8 cellular contexts compared by ENCODE assay signal in the genomic region with DNA sequence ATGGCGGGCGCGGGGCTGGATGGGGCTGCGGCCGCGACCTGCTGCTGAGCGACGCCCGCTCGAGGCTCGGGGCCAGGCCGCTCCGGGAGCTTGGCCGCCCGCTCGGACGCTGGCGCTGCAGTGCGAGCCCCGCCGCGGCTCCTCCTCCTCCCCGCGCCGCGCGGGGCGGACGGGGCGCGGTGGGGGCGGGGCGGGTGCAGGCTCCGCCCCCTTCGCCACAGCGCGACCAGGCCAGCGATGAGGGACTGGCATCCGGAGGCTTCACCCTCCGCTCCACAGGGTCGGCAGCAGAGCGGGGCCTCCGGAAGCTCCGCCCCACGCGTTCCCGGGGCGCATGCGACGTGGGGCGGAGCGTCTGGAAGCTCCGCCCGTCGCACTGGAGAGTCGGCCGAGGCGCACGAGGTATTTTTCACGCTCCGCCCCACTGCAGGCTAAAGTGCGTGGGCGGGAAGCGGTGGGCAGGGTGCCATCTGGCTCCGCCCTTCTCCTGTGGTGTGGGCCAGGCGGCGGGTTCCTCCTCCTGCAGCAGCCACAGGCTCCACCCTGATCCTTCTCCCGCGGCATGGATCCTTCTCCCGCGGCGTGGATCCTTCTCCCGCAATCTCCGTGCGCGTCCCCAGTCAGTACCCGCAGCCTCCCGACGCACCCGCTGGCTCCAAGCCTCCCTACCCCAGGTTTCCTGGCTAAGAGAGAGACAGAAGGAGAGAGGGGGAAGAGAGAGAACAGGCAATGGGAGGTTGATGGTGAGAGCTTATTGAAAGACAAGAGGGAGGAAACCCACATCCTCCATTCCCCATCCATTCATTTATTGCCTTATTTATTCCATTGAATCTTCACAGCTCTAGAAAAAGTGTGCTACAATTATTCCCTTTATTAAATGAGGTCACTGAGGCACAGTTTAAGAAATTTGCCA.
A peak's percentile ranks its signal among the peaks of the same experiment; 100 is the strongest.
DNase-seq lines count a peak whose midpoint lies in the region; ATAC-seq and TF ChIP-seq lines count a peak whose summit lies in the region.
"Not testable (repeated sequence)": the region's sequence is repeated elsewhere in the genome, so short reads cannot be mapped to it uniquely, and the experiment has no call there.

No MANE protein-coding gene starts in this region.

- intact Hi-C loops in psoas muscle (cut with DNase I); thyroid gland (cut with DNase I): not testable (repeated sequence)

- H3K27me3 ChIP-seq in psoas muscle (ENCODE audit: insufficient read depth in 3 of 3, low read length in 2 of 3); thyroid gland: not testable (repeated sequence)

- H3K36me3 ChIP-seq in psoas muscle (ENCODE audit: insufficient read depth in 1 of 2, low read depth in 1 of 2); thyroid gland: not testable (repeated sequence)

- DNase-seq in GDM1 (lab: John Stamatoyannopoulos, UW) (peak; percentile 96), HK-2 (ENCODE audit: unreplicated experiment) (peak; percentile 82), NCI-H526 treated with DMSO at 0.1 percent for 48 hours (lab: John Stamatoyannopoulos, UW) (peak; percentile 69), brain pericyte (ENCODE audit: low read depth, low spot score) (peak; percentile 79), hypothalamus (lab: John Stamatoyannopoulos, UW) (peak in 48 of 51 donors; percentile 22 to 92 (median 77)), psoas muscle (peak; percentile 87 to 94), thyroid gland (peak; percentile 87 to 91)
- peak; percentile 88 for DNase-seq in activated CD4-positive, CD25-positive, alpha-beta regulatory T cell treated with anti-CD3 and anti-CD28 coated beads, Interleukin-2, amount 50 U/mL, for 72 hours

- WGBS in psoas muscle, 3 donors: 0% methylated on average over 13 to 68 of the region's 80 CpGs; no CpG with 5 or more reads in 1 of the 3 donors
- 3 to 4% methylated on average over 4 to 19 of the region's 80 CpGs for WGBS in thyroid gland, 2 donors

- not testable (repeated sequence) for TF ChIP-seq CTCF in psoas muscle (IDR thresholded peaks at IDR 0.05); thyroid gland (IDR thresholded peaks at IDR 0.05)

- not testable (repeated sequence) for H3K9me3 ChIP-seq in psoas muscle, thyroid gland

- not testable (repeated sequence) for H3K4me1 ChIP-seq in psoas muscle, thyroid gland

- H3K4me3 ChIP-seq in psoas muscle: peak overlapping the region; percentile 48
- not testable (repeated sequence) for H3K4me3 ChIP-seq in thyroid gland (replicated peaks in 1 of 3)

- H3K27ac ChIP-seq in psoas muscle: peak overlapping the region; percentile 41
- H3K27ac ChIP-seq in thyroid gland: not testable (repeated sequence)

- peak; percentile 97 to 100 (median 98) for ATAC-seq in psoas muscle

- peak; percentile 10 to 81 for TF ChIP-seq POLR2A in thyroid gland (IDR thresholded peaks at IDR 0.05)
